Comparison of ENCODE assay signal across 18 cellular contexts in the genomic region with DNA sequence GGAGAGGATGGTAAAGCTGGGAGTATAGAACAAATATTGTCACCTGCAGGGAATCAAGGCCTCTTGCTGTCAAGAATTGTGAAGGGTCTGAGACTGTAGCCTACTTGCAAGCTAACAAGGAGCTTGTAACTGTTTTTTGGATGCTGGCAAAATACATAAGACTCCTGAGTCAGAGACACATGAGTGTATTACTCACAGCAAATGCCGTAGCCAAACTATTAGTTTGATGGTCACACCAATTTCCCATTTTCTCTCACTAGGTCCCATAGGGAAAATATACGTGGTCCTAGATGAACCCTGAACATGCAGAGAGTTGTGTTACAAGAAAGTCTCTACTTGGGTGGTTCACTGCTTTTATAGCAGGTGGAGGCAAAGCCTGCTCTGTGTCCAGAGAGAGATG. TPM values are rescaled to one million over a fixed set of nuclear protein-coding genes. Genes with fewer than 3 reads are reported as not detected.
A peak's percentile ranks its signal among the peaks of the same experiment; 100 is the strongest.
DNase-seq lines count a peak whose midpoint lies in the region; ATAC-seq and TF ChIP-seq lines count a peak whose summit lies in the region.
"Had no signal": no experiment of that assay in that cellular context is flagged by ENCODE, and none has a peak within 500 bp of the region (broad histone marks: within the 10 kb centered on the region; RNA-seq: fewer than 3 reads in every experiment).

No MANE protein-coding gene starts in this region.

- no peaks in the 10 kb centered on the region for H3K27me3 ChIP-seq in subcutaneous abdominal adipose tissue (ENCODE audit: control insufficient read depth in 5 of 5, insufficient read depth in 4 of 5, low read length in 5 of 5)
- H3K27me3 ChIP-seq: MG63, spleen had no signal

- no peaks in the 10 kb centered on the region for H3K4me1 ChIP-seq in subcutaneous abdominal adipose tissue (ENCODE audit: control insufficient read depth in 5 of 5, insufficient read depth in 5 of 5, low read length in 5 of 5)

- H3K9ac ChIP-seq in subcutaneous abdominal adipose tissue (ENCODE audit: low read length in 5 of 5): no peak overlapping the region

- no peaks in the 10 kb centered on the region for H3K36me3 ChIP-seq in subcutaneous abdominal adipose tissue (ENCODE audit: control insufficient read depth in 5 of 5, insufficient read depth in 5 of 5, low read length in 5 of 5)
- H3K36me3 ChIP-seq: MG63, spleen had no signal

- no peak for ATAC-seq in GM21528 (IDR thresholded peaks at IDR 0.05; ENCODE audit: low FRiP score, unreplicated experiment)
- ATAC-seq: activated CD8-positive, alpha-beta memory T cell treated with anti-CD3 and anti-CD28 coated beads, Interleukin-2, amount 10 ng/mL, durations not matched to agents 7 days and 5 days; stimulated activated naive CD8-positive, alpha-beta T cell treated with anti-CD3 and anti-CD28 coated beads, Interleukin-15, Interleukin-2, amounts not matched to agents 100 U/mL and 50 U/mL, for 24 hours had no signal

- H3K9me3 ChIP-seq in subcutaneous abdominal adipose tissue (ENCODE audit: control insufficient read depth in 5 of 5, low read length in 5 of 5): no peaks in the 10 kb centered on the region
- H3K9me3 ChIP-seq: MG63, spleen had no signal

- TF ChIP-seq CTCF in fibroblast of villous mesenchyme (IDR thresholded peaks at IDR 0.05; ENCODE audit: insufficient read depth, low read depth, low read length): no peak

- H3K4me3 ChIP-seq in fibroblast of villous mesenchyme (ENCODE audit: low read depth, low read length) (no peak overlapping the region), subcutaneous abdominal adipose tissue (ENCODE audit: low read depth in 1 of 5, low read length in 5 of 5) (no peak overlapping the region)
- H3K4me3 ChIP-seq: MG63, spleen had no signal

- peak overlapping the region; percentile 61 for H3K27ac ChIP-seq in subcutaneous abdominal adipose tissue (ENCODE audit: low read depth, low read length)
- H3K27ac ChIP-seq: RWPE1, spleen had no signal

- DNase-seq in GM03348 (ENCODE audit: low spot score) (peak; percentile 54), amniotic epithelial cell (ENCODE audit: low read depth) (peak; percentile 54), fibroblast of villous mesenchyme (ENCODE audit: low read depth) (peak; percentile 66), 8988T (no peak), NCI-H1436 treated with DMSO at 0.1 percent for 48 hours (lab: John Stamatoyannopoulos, UW) (no peak)
- DNase-seq: activated B cell treated with CpG ODN at 0.5 μM for 24 hours; activated CD8-positive, alpha-beta memory T cell treated with anti-CD3 and anti-CD28 coated beads, Interleukin-2, amount 10 ng/mL, durations not matched to agents 7 days and 5 days; activated gamma-delta T cell; effector memory CD4-positive, alpha-beta T cell; MG63; NCI-H2029; NCI-H748 treated with DMSO at 0.1 percent for 48 hours; spleen; stimulated activated naive CD8-positive, alpha-beta T cell treated with anti-CD3 and anti-CD28 coated beads, Interleukin-15, Interleukin-2, amounts not matched to agents 100 U/mL and 50 U/mL, for 24 hours had no signal

RNA-seq across cellular contexts. Expression of gene LIPC, which starts 44.7 kb away (rescaled TPM):
- 0.86 and 0.97 TPM in 2 replicates for total RNA-seq in fibroblast of villous mesenchyme
- total RNA-seq: activated B cell treated with CpG ODN at 0.5 μM for 24 hours, osteocyte had no signal

Comparison
In these comparisons a context has a peak if more than half of its experiments do, and no peak if none do; other contexts are left out.
1. DNase-seq: peak in GM03348 (single experiment), amniotic epithelial cell (single experiment) and fibroblast of villous mesenchyme (single experiment); none in 8988T (single experiment) and NCI-H1436 treated with DMSO at 0.1 percent for 48 hours (single experiment).